ENCODE assay signal across 10 cellular contexts in the genomic region with DNA sequence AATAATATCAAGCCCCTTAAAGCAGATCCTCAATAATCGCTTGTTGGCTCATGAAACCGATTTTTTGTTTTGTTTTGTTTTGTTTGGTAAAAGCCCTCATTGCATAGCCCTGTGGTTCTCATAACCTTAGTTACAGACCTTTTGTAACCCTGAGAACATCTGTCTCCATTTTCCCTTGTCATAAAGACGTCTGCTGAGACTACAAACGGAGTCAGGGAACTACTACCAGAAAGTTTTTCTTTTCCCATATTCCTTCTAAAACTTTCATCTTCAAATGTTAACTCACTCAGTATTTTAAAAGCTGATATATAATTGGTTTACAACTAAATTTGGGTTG. TPM values are rescaled to one million over a fixed set of nuclear protein-coding genes. Genes with fewer than 3 reads are reported as not detected.
DNase-seq lines count a peak whose midpoint lies in the region; ATAC-seq and TF ChIP-seq lines count a peak whose summit lies in the region.
"Had no signal": no experiment of that assay in that cellular context is flagged by ENCODE, and none has a peak within 500 bp of the region (broad histone marks: within the 10 kb centered on the region; RNA-seq: fewer than 3 reads in every experiment).

No MANE protein-coding gene starts in this region.

- peak overlapping the region; percentile 98 for H3K4me2 ChIP-seq in SU-DHL-6 (ENCODE audit: low read depth, low read length, poor library complexity, severe bottlenecking)

- no peaks in the 10 kb centered on the region for H3K27me3 ChIP-seq in SU-DHL-6 (ENCODE audit: low read length)

- no peak for ATAC-seq in activated T-cell treated with anti-CD3 and anti-CD28 coated beads, Interleukin-2, amount 50 U/mL, for 72 hours (replicated peaks in 1 of 2)
- ATAC-seq in GM18868 (IDR thresholded peaks at IDR 0.05; ENCODE audit: unreplicated experiment) (no peak), left ventricle myocardium superior (no peak)

- H3F3A ChIP-seq in SU-DHL-6 (ENCODE audit: insufficient read depth): peaks cover 25% of the 10 kb centered on the region

- no peaks in the 10 kb centered on the region for H3K36me3 ChIP-seq in SU-DHL-6 (ENCODE audit: low read length)

- intact Hi-C loops in left ventricle myocardium superior (cut with micrococcal nuclease): loop anchor here (10.0 kb wide), 1 partner anchor 53 kb away; no protein-coding TSS in a partner anchor

- no peaks in the 10 kb centered on the region for H3K9me3 Mint-ChIP-seq in activated T-cell treated with anti-CD3 and anti-CD28 coated beads, Interleukin-2, amount 50 U/mL, for 72 hours

- H3K9me3 ChIP-seq in SU-DHL-6 (ENCODE audit: insufficient read depth, low read length): no peaks in the 10 kb centered on the region

- no peak overlapping the region for H2AFZ ChIP-seq in SU-DHL-6 (ENCODE audit: low read depth, low read length, severe bottlenecking)

- peaks cover 0 to 6% of the 10 kb centered on the region in 2 donors for H3K36me3 Mint-ChIP-seq in activated T-cell treated with anti-CD3 and anti-CD28 coated beads, Interleukin-2, amount 50 U/mL, for 72 hours (ENCODE audit: insufficient read depth in 2 of 2)

- H3K9me2 ChIP-seq in SU-DHL-6 (replicated peaks; ENCODE audit: insufficient read depth, low read length): no peaks in the 10 kb centered on the region

- H3K27me3 Mint-ChIP-seq in activated T-cell treated with anti-CD3 and anti-CD28 coated beads, Interleukin-2, amount 50 U/mL, for 72 hours (ENCODE audit: low read depth): no peaks in the 10 kb centered on the region

- H4K20me1 ChIP-seq in SU-DHL-6 (ENCODE audit: low read depth, low read length): no peaks in the 10 kb centered on the region; the same call in 1 of the 2 replicates

- no peak overlapping the region for H3K27ac ChIP-seq in SU-DHL-6 (ENCODE audit: low read depth, low read length)
- peak overlapping the region; percentile 93 for H3K27ac ChIP-seq in temporal lobe (ENCODE audit: low read depth, low read length)

- no peak for TF ChIP-seq CTCF in SU-DHL-6 (IDR thresholded peaks at IDR 0.05; ENCODE audit: insufficient read depth, low read length, poor library complexity, severe bottlenecking)

- peak overlapping the region; percentile 68 for H3K4me3 ChIP-seq in SU-DHL-6 (ENCODE audit: insufficient read depth, low read length, poor library complexity, severe bottlenecking)

- H3K9ac ChIP-seq in SU-DHL-6 (ENCODE audit: low read length): peak overlapping the region; percentile 100

- H3K79me2 ChIP-seq in SU-DHL-6 (ENCODE audit: insufficient read depth, low read length): peaks cover 38% of the 10 kb centered on the region

- H3K4me1 Mint-ChIP-seq in activated T-cell treated with anti-CD3 and anti-CD28 coated beads, Interleukin-2, amount 50 U/mL, for 72 hours (ENCODE audit: low read depth): peaks cover 56% of the 10 kb centered on the region

- H3K27ac Mint-ChIP-seq in activated T-cell treated with anti-CD3 and anti-CD28 coated beads, Interleukin-2, amount 50 U/mL, for 72 hours: peak overlapping the region; percentile 93

- no peak for DNase-seq in activated T-cell treated with anti-CD3 and anti-CD28 coated beads, Interleukin-2, amount 50 U/mL, for 72 hours
- DNase-seq in activated T-cell treated with anti-CD3 and anti-CD28 coated beads, Interleukin-2, amount 50 U/mL, for 48 hours: no peak
- DNase-seq in foreskin melanocyte (peak; percentile 6), NOMO-1 (lab: John Stamatoyannopoulos, UW; ENCODE audit: unreplicated experiment in 2 of 2) (no peak), left ventricle myocardium superior (no peak)

- peak overlapping the region; percentile 87 to 88 for H3K4me3 Mint-ChIP-seq in activated T-cell treated with anti-CD3 and anti-CD28 coated beads, Interleukin-2, amount 50 U/mL, for 72 hours

RNA-seq across cellular contexts. Expression of gene ANP32B, which starts 1.3 kb away (rescaled TPM):
- total RNA-seq in activated T-cell treated with anti-CD3 and anti-CD28 coated beads, Interleukin-2, amount 50 U/mL, for 72 hours: 100 to 1,000 TPM; 361 to 433 TPM
- total RNA-seq in temporal lobe (9.8 TPM), left ventricle myocardium superior (49.1 TPM)

RNA-seq across cellular contexts. Expression of gene HEMGN, which starts 43.8 kb away (rescaled TPM):
- total RNA-seq in activated T-cell treated with anti-CD3 and anti-CD28 coated beads, Interleukin-2, amount 50 U/mL, for 72 hours: 1 to 10 TPM; 1.1 to 1.5 TPM
- total RNA-seq in temporal lobe: 2.2 TPM
- total RNA-seq in left ventricle myocardium superior: not detected
- total RNA-seq: epithelial cell of proximal tubule, LHCN-M2 had no signal

RNA-seq across cellular contexts. Expression of gene TRMO, which starts 59.5 kb away (rescaled TPM):
- total RNA-seq in activated T-cell treated with anti-CD3 and anti-CD28 coated beads, Interleukin-2, amount 50 U/mL, for 72 hours: 10 to 100 TPM; 15.4 TPM
- total RNA-seq in temporal lobe (12.0 TPM), left ventricle myocardium superior (6.0 TPM)
